ENCODE assay signal across 8 cellular contexts in the genomic region with DNA sequence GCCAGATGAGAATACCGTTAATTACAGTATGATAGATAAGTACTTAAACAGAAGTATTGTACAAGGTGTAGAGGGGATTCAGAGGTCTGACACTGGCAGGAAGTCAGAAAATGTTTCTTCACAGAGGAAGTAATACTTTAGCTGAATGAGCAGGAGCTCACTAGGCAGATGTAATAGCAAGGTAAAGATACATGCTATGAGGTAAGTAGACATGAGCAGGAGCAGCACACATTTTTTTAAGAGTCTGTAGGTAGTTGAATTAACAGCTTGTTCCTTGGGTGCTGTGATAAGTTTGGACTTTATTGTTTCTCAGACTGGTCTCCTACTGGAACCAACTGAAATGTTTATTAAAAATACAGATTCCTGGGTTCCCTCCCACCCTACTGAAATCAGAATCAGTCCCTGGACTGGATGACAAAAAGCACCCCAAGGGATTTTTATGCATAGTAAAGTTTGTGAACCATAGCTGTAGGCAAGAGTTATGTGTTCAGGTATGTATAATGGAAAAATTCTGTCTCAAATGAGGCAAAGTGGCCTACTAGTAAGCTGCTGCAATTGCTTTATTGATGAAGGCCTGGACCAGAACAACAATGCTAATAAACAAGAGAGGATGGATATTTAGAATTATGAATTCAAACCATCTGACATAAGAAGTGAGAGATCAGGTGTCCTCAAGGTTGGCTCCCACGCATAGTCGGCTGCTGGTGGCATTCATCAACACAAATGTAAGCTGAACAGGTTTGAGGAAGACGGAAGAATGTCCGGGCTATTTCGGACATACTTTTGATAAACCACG. TPM values are rescaled to one million over a fixed set of nuclear protein-coding genes. Genes with fewer than 3 reads are reported as not detected.
DNase-seq lines count a peak whose midpoint lies in the region; ATAC-seq and TF ChIP-seq lines count a peak whose summit lies in the region.

No MANE protein-coding gene starts in this region.

- H3K4me1 ChIP-seq in SK-N-SH (ENCODE audit: control insufficient read depth in 1 of 2, insufficient read depth in 2 of 2, low read depth in 1 of 2, low read length in 1 of 2) (peaks cover 0 to 11% of the 10 kb centered on the region in 2 experiments; a peak in 2 of 4 replicates), SJSA1 (replicated peaks) (peaks cover 15% of the 10 kb centered on the region), endocrine pancreas (ENCODE audit: control insufficient read depth, insufficient read depth, low read length) (peaks cover 6% of the 10 kb centered on the region), osteoblast (ENCODE audit: insufficient read depth, low read length) (peaks cover 16% of the 10 kb centered on the region)

- H3K4me2 ChIP-seq in SK-N-SH (peak overlapping the region; percentile 87), osteoblast (ENCODE audit: insufficient read depth, low read length) (peak overlapping the region; percentile 97)

- H3K9ac ChIP-seq in SK-N-SH, result peak overlapping the region; percentile 85
- H3K9ac ChIP-seq in endocrine pancreas (ENCODE audit: control insufficient read depth, insufficient read depth, low read length), result peak overlapping the region; percentile 94

- no peaks in the 10 kb centered on the region for H4K20me1 ChIP-seq in SK-N-SH (ENCODE audit: insufficient read depth)
- H4K20me1 ChIP-seq in osteoblast (ENCODE audit: insufficient read depth, low read length), result no peaks in the 10 kb centered on the region

- H3K79me2 ChIP-seq in SK-N-SH (ENCODE audit: insufficient read depth) (peaks cover 51% of the 10 kb centered on the region), osteoblast (ENCODE audit: insufficient read depth, low read length) (peaks cover 38% of the 10 kb centered on the region)

- CTCF ChIA-PET in SK-N-SH (lab: Yijun Ruan, JAX), result interaction anchor here (0.7 to 4.0 kb wide), 9 partner anchors 23 to 379 kb away, joined by 3 to 19 read pairs (median 3); a partner anchor contains a TSS

- TF ChIP-seq RAD21 in SK-N-SH (IDR thresholded peaks at IDR 0.05; ENCODE audit: low read length), result no peak

- H3K9me3 ChIP-seq in SK-N-SH, result no peaks in the 10 kb centered on the region
- H3K9me3 ChIP-seq in SJSA1 (replicated peaks), result no peaks in the 10 kb centered on the region
- H3K9me3 ChIP-seq in endocrine pancreas (ENCODE audit: control insufficient read depth, low read length), result no peaks in the 10 kb centered on the region
- H3K9me3 ChIP-seq in osteoblast (ENCODE audit: low read depth, low read length), result no peaks in the 10 kb centered on the region

- H2AFZ ChIP-seq in SK-N-SH (ENCODE audit: low read depth) (peak overlapping the region; percentile 85), osteoblast (ENCODE audit: low read length) (peak overlapping the region; percentile 94)

- ATAC-seq in SK-N-SH treated with all-trans-retinoic acid at 6 μM for 48 hours, result no peak
- ATAC-seq in HG02973 (IDR thresholded peaks at IDR 0.05; ENCODE audit: unreplicated experiment), result no peak

- 17% methylated on average over 7 of the region's 7 CpGs for WGBS in SK-N-SH (ENCODE audit: low lambda C conversion rate)

- POLR2A ChIA-PET in SK-N-SH (lab: Yijun Ruan, JAX), result interaction anchor here (0.7 to 1.5 kb wide), 5 partner anchors 11 to 92 kb away, joined by 3 to 21 read pairs (median 3); a partner anchor contains a TSS

- H3K36me3 ChIP-seq in SK-N-SH (replicated peaks in 1 of 2; ENCODE audit: control insufficient read depth in 1 of 2, insufficient read depth in 2 of 2, low read length in 1 of 2) (peaks cover 18 to 21% of the 10 kb centered on the region in 2 experiments), SJSA1 (peaks cover 56% of the 10 kb centered on the region), endocrine pancreas (ENCODE audit: control insufficient read depth, insufficient read depth, low read length) (no peaks in the 10 kb centered on the region), osteoblast (ENCODE audit: insufficient read depth, low read length) (peaks cover 29% of the 10 kb centered on the region)

- H3K27ac ChIP-seq in SK-N-SH (ENCODE audit: low read depth in 2 of 2, low read length in 1 of 2) (peak overlapping the region; percentile 90 to 93), SJSA1 (peak overlapping the region; percentile 62), osteoblast (ENCODE audit: low read depth, low read length) (peak overlapping the region; percentile 93)

- peak; percentile 6 for DNase-seq in SK-N-SH
- peak in 1 of 2 experiments; percentile 23 for DNase-seq in SJSA1 (ENCODE audit: low read depth in 1 of 2, low spot score in 2 of 2)
- DNase-seq in osteoblast (ENCODE audit: insufficient read length, low spot score, missing footprints), result no peak
- no peak for DNase-seq in NCI-H146 (lab: John Stamatoyannopoulos, UW)
- DNase-seq in GDM1 (lab: John Stamatoyannopoulos, UW), result no peak

- no peak for TF ChIP-seq EP300 in SK-N-SH (IDR thresholded peaks at IDR 0.05; ENCODE audit: borderline replicate concordance in 1 of 2, low read depth in 1 of 2, low read length in 1 of 2)

- no peaks in the 10 kb centered on the region for H3K9me2 ChIP-seq in SK-N-SH

- H3K4me3 ChIP-seq in SK-N-SH (ENCODE audit: low read depth in 2 of 2, low read length in 1 of 2), result peak overlapping the region; percentile 62 to 72
- H3K4me3 ChIP-seq in SJSA1, result peak overlapping the region; percentile 61
- peak overlapping the region; percentile 96 for H3K4me3 ChIP-seq in endocrine pancreas (ENCODE audit: control insufficient read depth, insufficient read depth, low read length)
- peak overlapping the region; percentile 90 for H3K4me3 ChIP-seq in osteoblast (ENCODE audit: insufficient read depth, low read length)

- TF ChIP-seq CTCF in SK-N-SH (IDR thresholded peaks at IDR 0.05), result no peak
- TF ChIP-seq CTCF in osteoblast (IDR thresholded peaks at IDR 0.05; ENCODE audit: extremely low read depth, low read depth, low read length), result no peak

- no peaks in the 10 kb centered on the region for H3K27me3 ChIP-seq in SK-N-SH (ENCODE audit: insufficient read depth)
- H3K27me3 ChIP-seq in SJSA1 (replicated peaks), result no peaks in the 10 kb centered on the region
- H3K27me3 ChIP-seq in endocrine pancreas (ENCODE audit: control insufficient read depth, insufficient read depth, low read length), result no peaks in the 10 kb centered on the region
- no peaks in the 10 kb centered on the region for H3K27me3 ChIP-seq in osteoblast (ENCODE audit: insufficient read depth, low read length)

- no peaks in the 10 kb centered on the region for H3F3A ChIP-seq in SK-N-SH (replicated peaks; ENCODE audit: insufficient read depth)

TF ChIP-seq in SK-N-SH, 30 proteins besides CTCF, POLR2A, EP300 and RAD21 (continues in another document):
- TF ChIP-seq FOXJ3 (CRISPR knock-in tag; IDR thresholded peaks at IDR 0.05), result no peak
- no peak for TF ChIP-seq JUND (IDR thresholded peaks at IDR 0.05)
- TF ChIP-seq, protein P1, sequence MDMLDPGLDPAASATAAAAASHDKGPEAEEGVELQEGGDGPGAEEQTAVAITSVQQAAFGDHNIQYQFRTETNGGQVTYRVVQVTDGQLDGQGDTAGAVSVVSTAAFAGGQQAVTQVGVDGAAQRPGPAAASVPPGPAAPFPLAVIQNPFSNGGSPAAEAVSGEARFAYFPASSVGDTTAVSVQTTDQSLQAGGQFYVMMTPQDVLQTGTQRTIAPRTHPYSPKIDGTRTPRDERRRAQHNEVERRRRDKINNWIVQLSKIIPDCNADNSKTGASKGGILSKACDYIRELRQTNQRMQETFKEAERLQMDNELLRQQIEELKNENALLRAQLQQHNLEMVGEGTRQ (IDR thresholded peaks at IDR 0.05; ENCODE audit: borderline replicate concordance, low read depth, low read length), result no peak
- no peak for TF ChIP-seq GATA2 (CRISPR knock-in tag; IDR thresholded peaks at IDR 0.05)
- no peak for TF ChIP-seq RCOR1 (IDR thresholded peaks at IDR 0.05; ENCODE audit: low read length)

TF ChIP-seq in SK-N-SH treated with all-trans-retinoic acid at 6 μM for 48 hours, 23 proteins besides CTCF, POLR2A, EP300 and RAD21 (continues in another document):
- TF ChIP-seq ARNTL (CRISPR knock-in tag; IDR thresholded peaks at IDR 0.05; ENCODE audit: borderline replicate concordance, low read depth) (no peak), OSR1 (CRISPR knock-in tag; IDR thresholded peaks at IDR 0.05) (no peak), TCF4 (CRISPR knock-in tag; IDR thresholded peaks at IDR 0.05; ENCODE audit: borderline replicate concordance) (no peak), ZNF8 (CRISPR knock-in tag; IDR thresholded peaks at IDR 0.05) (no peak)

RNA-seq across cellular contexts. Expression of a gene that starts 0.9 kb away (rescaled TPM):
- polyA plus RNA-seq in SK-N-SH (2012; rRNA removed), result 11.5 and 16.8 TPM in 2 replicates
- polyA plus RNA-seq in SK-N-SH (2012; cell fraction: cytosol; rRNA removed), result 7.7 and 8.1 TPM in 2 replicates
- 41.9 and 60.0 TPM in 2 replicates for polyA plus RNA-seq in SK-N-SH (2012; cell fraction: nucleus; rRNA removed)
- total RNA-seq in SJSA1 (2014; rRNA removed; shearing (Covaris generic)), result 17.3 and 23.4 TPM in 2 replicates
- 14.1 and 15.9 TPM in 2 replicates for total RNA-seq in osteoblast

RNA-seq across cellular contexts. Expression of a gene that starts 1.4 kb away (rescaled TPM):
- polyA plus RNA-seq in SK-N-SH (2012; rRNA removed), result 3.0 and 3.3 TPM in 2 replicates
- 2.6 and 3.3 TPM in 2 replicates for polyA plus RNA-seq in SK-N-SH (2012; cell fraction: cytosol; rRNA removed)
- polyA plus RNA-seq in SK-N-SH (2012; cell fraction: nucleus; rRNA removed), result 1.3 and 1.5 TPM in 2 replicates
- total RNA-seq in SJSA1 (2014; rRNA removed; shearing (Covaris generic)), result 8.5 and 14.8 TPM in 2 replicates
- 3.6 and 4.7 TPM in 2 replicates for total RNA-seq in osteoblast

RNA-seq across cellular contexts. Expression of a gene that starts 16.3 kb away (rescaled TPM):
- polyA plus RNA-seq in SK-N-SH (2012; rRNA removed), result 0.02 and 0.05 TPM in 2 replicates
- under 0.01 and 0.01 TPM in 2 replicates for polyA plus RNA-seq in SK-N-SH (2012; cell fraction: cytosol; rRNA removed)
- polyA plus RNA-seq in SK-N-SH (2012; cell fraction: nucleus; rRNA removed), result 0.42 and 0.66 TPM in 2 replicates
- total RNA-seq in SJSA1 (2014; rRNA removed; shearing (Covaris generic)), result 0.03 and 0.13 TPM in 2 replicates
- 0.29 and 0.36 TPM in 2 replicates for total RNA-seq in osteoblast

RNA-seq across cellular contexts. Expression of a gene that starts 25.4 kb away (rescaled TPM):
- 7.1 and 10.1 TPM in 2 replicates for polyA plus RNA-seq in SK-N-SH (2012; rRNA removed)
- polyA plus RNA-seq in SK-N-SH (2012; cell fraction: cytosol; rRNA removed), result 7.2 and 8.1 TPM in 2 replicates
- polyA plus RNA-seq in SK-N-SH (2012; cell fraction: nucleus; rRNA removed), result 10.4 and 18.9 TPM in 2 replicates
- total RNA-seq in SJSA1 (2014; rRNA removed; shearing (Covaris generic)), result 28.4 and 42.0 TPM in 2 replicates
- total RNA-seq in osteoblast, result 22.7 and 23.9 TPM in 2 replicates

RNA-seq across cellular contexts. Expression of a gene that starts 32.2 kb away (rescaled TPM):
- polyA plus RNA-seq in SK-N-SH (2012; rRNA removed), result 0.12 and 0.16 TPM in 2 replicates
- polyA plus RNA-seq in SK-N-SH (2012; cell fraction: cytosol; rRNA removed), result 0.18 and 0.30 TPM in 2 replicates
- 0.13 and 0.36 TPM in 2 replicates for polyA plus RNA-seq in SK-N-SH (2012; cell fraction: nucleus; rRNA removed)
- 0.72 and 1.5 TPM in 2 replicates for total RNA-seq in SJSA1 (2014; rRNA removed; shearing (Covaris generic))
- total RNA-seq in osteoblast, result 1.1 and 1.8 TPM in 2 replicates
